In genomic region chr12:50043854-50044253, GRCh38 we compare ENCODE assay signal across 18 cellular contexts. TPM values are rescaled to one million over a fixed set of nuclear protein-coding genes. Genes with fewer than 3 reads are reported as not detected.
DNase-seq lines count a peak whose midpoint lies in the region; ATAC-seq lines count a peak whose summit lies in the region.
"Had no signal": no experiment of that assay in that cellular context is flagged by ENCODE, and none has a peak within 500 bp of the region (broad histone marks: within the 10 kb centered on the region; RNA-seq: fewer than 3 reads in every experiment).

No MANE protein-coding gene starts in this region.

- peak overlapping the region; percentile 46 for H3K27ac Mint-ChIP-seq in activated CD4-positive, alpha-beta T cell treated with anti-CD3 and anti-CD28 coated beads, Interleukin-2, amount 10 ng/mL, durations not matched to agents 24 days and 14 days
- no peak overlapping the region for H3K27ac Mint-ChIP-seq in activated CD4-positive, alpha-beta T cell treated with anti-CD3 and anti-CD28 coated beads, Interleukin-2, amount 10 ng/mL, durations not matched to agents 7 days and 5 days
- H3K27ac Mint-ChIP-seq in activated T-cell treated with anti-CD3 and anti-CD28 coated beads, Interleukin-2, amount 50 U/mL, for 72 hours: no peak overlapping the region
- H3K27ac Mint-ChIP-seq: CD4-positive, alpha-beta memory T cell had no signal

- H3K9ac ChIP-seq in neuronal stem cell (ENCODE audit: low read depth, low read length, poor library complexity): no peak overlapping the region

- H2BK5ac ChIP-seq in neuronal stem cell (ENCODE audit: low read length): no peak overlapping the region

- no peak overlapping the region for H2AK5ac ChIP-seq in neuronal stem cell (ENCODE audit: low read depth, low read length)

- H3K4me1 Mint-ChIP-seq in activated CD4-positive, alpha-beta T cell treated with anti-CD3 and anti-CD28 coated beads, Interleukin-2, amount 10 ng/mL, durations not matched to agents 24 days and 14 days: peaks cover 35% of the 10 kb centered on the region
- peaks cover 8% of the 10 kb centered on the region for H3K4me1 Mint-ChIP-seq in activated CD4-positive, alpha-beta T cell treated with anti-CD3 and anti-CD28 coated beads, Interleukin-2, amount 10 ng/mL, durations not matched to agents 7 days and 5 days
- H3K4me1 Mint-ChIP-seq in activated T-cell treated with anti-CD3 and anti-CD28 coated beads, Interleukin-2, amount 50 U/mL, for 72 hours (ENCODE audit: low read depth): peaks cover 37% of the 10 kb centered on the region

- no peak overlapping the region for H2BK12ac ChIP-seq in neuronal stem cell (ENCODE audit: low read length)

- H3K27ac ChIP-seq in neuronal stem cell (replicated peaks; ENCODE audit: low read length): no peak overlapping the region
- H3K27ac ChIP-seq: Peyer's patch had no signal

- WGBS in neuronal stem cell (ENCODE audit: extremely low coverage in 2 of 2, insufficient read length in 2 of 2, insufficient replicate concordance in 1 of 2), 2 donors: no CpG with 5 or more reads among the region's 6 CpGs

- H3K4me3 Mint-ChIP-seq in activated CD4-positive, alpha-beta T cell treated with anti-CD3 and anti-CD28 coated beads, Interleukin-2, amount 10 ng/mL, durations not matched to agents 24 days and 14 days: peak overlapping the region; percentile 16
- no peak overlapping the region for H3K4me3 Mint-ChIP-seq in activated CD4-positive, alpha-beta T cell treated with anti-CD3 and anti-CD28 coated beads, Interleukin-2, amount 10 ng/mL, durations not matched to agents 7 days and 5 days
- H3K4me3 Mint-ChIP-seq in activated T-cell treated with anti-CD3 and anti-CD28 coated beads, Interleukin-2, amount 50 U/mL, for 72 hours: peak overlapping the region in 1 of 2 donors; percentile 13
- H3K4me3 Mint-ChIP-seq: CD4-positive, alpha-beta memory T cell had no signal

- H3K36me3 Mint-ChIP-seq in activated CD4-positive, alpha-beta T cell treated with anti-CD3 and anti-CD28 coated beads, Interleukin-2, amount 10 ng/mL, durations not matched to agents 24 days and 14 days (ENCODE audit: low read depth): no peaks in the 10 kb centered on the region
- H3K36me3 Mint-ChIP-seq in activated CD4-positive, alpha-beta T cell treated with anti-CD3 and anti-CD28 coated beads, Interleukin-2, amount 10 ng/mL, durations not matched to agents 7 days and 5 days (ENCODE audit: low read depth): no peaks in the 10 kb centered on the region
- H3K36me3 Mint-ChIP-seq in activated T-cell treated with anti-CD3 and anti-CD28 coated beads, Interleukin-2, amount 50 U/mL, for 72 hours (ENCODE audit: insufficient read depth in 2 of 2): no peaks in the 10 kb centered on the region
- H3K36me3 Mint-ChIP-seq: CD4-positive, alpha-beta memory T cell had no signal

- H3K36me3 ChIP-seq in neuronal stem cell (replicated peaks in 1 of 2; ENCODE audit: control insufficient read depth in 2 of 2, insufficient read depth in 2 of 2, low read length in 2 of 2): no peaks in the 10 kb centered on the region
- H3K36me3 ChIP-seq: Peyer's patch had no signal

- H4K91ac ChIP-seq in neuronal stem cell (ENCODE audit: low read depth, low read length, poor library complexity): no peak overlapping the region

- H3K4ac ChIP-seq in neuronal stem cell (ENCODE audit: low read length): no peak overlapping the region

- ATAC-seq in activated T-cell treated with anti-CD3 and anti-CD28 coated beads, Interleukin-2, amount 50 U/mL, for 72 hours (replicated peaks in 1 of 2): peak; percentile 66 to 73
- ATAC-seq in HG02798 (IDR thresholded peaks at IDR 0.05; ENCODE audit: poor library complexity, unreplicated experiment): no peak
- ATAC-seq: Right ventricle myocardium inferior had no signal

- H3K23ac ChIP-seq in neuronal stem cell (ENCODE audit: low read depth, low read length, poor library complexity): no peak overlapping the region

- H3K4me1 ChIP-seq in neuronal stem cell (ENCODE audit: control insufficient read depth in 2 of 2, insufficient read depth in 1 of 2, low read depth in 1 of 2, low read length in 2 of 2): peaks cover 0 to 3% of the 10 kb centered on the region in 2 donors
- H3K4me1 ChIP-seq: Peyer's patch had no signal

- POLR2A ChIA-PET in activated CD4-positive, alpha-beta T cell treated with anti-CD3 and anti-CD28 coated beads, Interleukin-2, amount 10 ng/mL, durations not matched to agents 7 days and 5 days (lab: Charles Lee): no interaction called here

- H3K9me3 Mint-ChIP-seq in activated CD4-positive, alpha-beta T cell treated with anti-CD3 and anti-CD28 coated beads, Interleukin-2, amount 10 ng/mL, durations not matched to agents 24 days and 14 days: no peaks in the 10 kb centered on the region
- no peaks in the 10 kb centered on the region for H3K9me3 Mint-ChIP-seq in activated CD4-positive, alpha-beta T cell treated with anti-CD3 and anti-CD28 coated beads, Interleukin-2, amount 10 ng/mL, durations not matched to agents 7 days and 5 days
- no peaks in the 10 kb centered on the region for H3K9me3 Mint-ChIP-seq in activated T-cell treated with anti-CD3 and anti-CD28 coated beads, Interleukin-2, amount 50 U/mL, for 72 hours
- H3K9me3 Mint-ChIP-seq: CD4-positive, alpha-beta memory T cell had no signal

- H3K27me3 ChIP-seq in neuronal stem cell (ENCODE audit: control insufficient read depth in 3 of 3, insufficient read depth in 3 of 3, low read depth in 1 of 3, low read length in 3 of 3): peaks cover 0 to 21% (median 0%) of the 10 kb centered on the region in 3 experiments
- H3K27me3 ChIP-seq: Peyer's patch had no signal

- no peak overlapping the region for H3K4me2 ChIP-seq in neuronal stem cell (ENCODE audit: insufficient read depth, low read length, poor library complexity, severe bottlenecking)

- no peak overlapping the region for H4K8ac ChIP-seq in neuronal stem cell (ENCODE audit: low read depth, low read length)

- DNase-seq in activated CD4-positive, alpha-beta T cell treated with anti-CD3 and anti-CD28 coated beads, Interleukin-2, amount 10 ng/mL, durations not matched to agents 24 days and 14 days: no peak
- DNase-seq in activated CD4-positive, alpha-beta T cell treated with anti-CD3 and anti-CD28 coated beads, Interleukin-2, amount 10 ng/mL, durations not matched to agents 7 days and 5 days: no peak
- DNase-seq in Daoy (ENCODE audit: low read depth) (peak; percentile 29), neuronal stem cell (ENCODE audit: low spot score) (no peak), cardiac septum (ENCODE audit: low spot score) (no peak), NCI-H345 (lab: John Stamatoyannopoulos, UW) (no peak)
- DNase-seq in activated T-cell treated with anti-CD3 and anti-CD28 coated beads, Interleukin-2, amount 50 U/mL, for 72 hours: peak in 1 of 2 donors; percentile 22
- DNase-seq: CD4-positive, alpha-beta memory T cell; DMS153; GF-D8; NCI-H1092 treated with DMSO at 0.1 percent for 48 hours; NCI-H2081 treated with DMSO at 0.1 percent for 48 hours; NCI-H510A; NCI-H748 treated with DMSO at 0.1 percent for 48 hours; NK-92 treated with Interleukin-12 subunit alpha and Interleukin-12 subunit beta, amount 100 ng/mL, for 24 hours had no signal

- no peak overlapping the region for H3K18ac ChIP-seq in neuronal stem cell (ENCODE audit: low read length)

- peaks cover 15% of the 10 kb centered on the region for H3K27me3 Mint-ChIP-seq in activated CD4-positive, alpha-beta T cell treated with anti-CD3 and anti-CD28 coated beads, Interleukin-2, amount 10 ng/mL, durations not matched to agents 24 days and 14 days
- H3K27me3 Mint-ChIP-seq in activated CD4-positive, alpha-beta T cell treated with anti-CD3 and anti-CD28 coated beads, Interleukin-2, amount 10 ng/mL, durations not matched to agents 7 days and 5 days: no peaks in the 10 kb centered on the region
- no peaks in the 10 kb centered on the region for H3K27me3 Mint-ChIP-seq in activated T-cell treated with anti-CD3 and anti-CD28 coated beads, Interleukin-2, amount 50 U/mL, for 72 hours (ENCODE audit: low read depth)

- H2BK15ac ChIP-seq in neuronal stem cell (ENCODE audit: low read length): no peak overlapping the region

- H2AFZ ChIP-seq in neuronal stem cell (ENCODE audit: low read length): peak overlapping the region; percentile 9

- CTCF ChIA-PET in activated CD4-positive, alpha-beta T cell treated with anti-CD3 and anti-CD28 coated beads, Interleukin-2, amount 10 ng/mL, durations not matched to agents 7 days and 5 days (lab: Charles Lee): interaction anchor here (1.0 to 2.4 kb wide), 4 partner anchors 10 to 96 kb away, joined by 3 to 8 read pairs (median 4); no protein-coding TSS in a partner anchor

- intact Hi-C loops in activated CD4-positive, alpha-beta T cell treated with anti-CD3 and anti-CD28 coated beads, Interleukin-2, amount 10 ng/mL, durations not matched to agents 24 days and 14 days (cut with micrococcal nuclease): no loop called here
- intact Hi-C loops in cardiac septum (cut with DNase I): no loop called here

- H3K79me1 ChIP-seq in neuronal stem cell (ENCODE audit: low read depth, low read length): no peaks in the 10 kb centered on the region

- H3K4me3 ChIP-seq in neuronal stem cell (ENCODE audit: low read length in 2 of 2): no peak overlapping the region
- H3K4me3 ChIP-seq: Peyer's patch had no signal

- no peak overlapping the region for H2BK120ac ChIP-seq in neuronal stem cell (ENCODE audit: low read depth, low read length)

- no peak overlapping the region for H3K14ac ChIP-seq in neuronal stem cell (ENCODE audit: low read length)

- H3K9me3 ChIP-seq in neuronal stem cell (replicated peaks in 1 of 2; ENCODE audit: control insufficient read depth in 2 of 2, insufficient read depth in 1 of 2, low read depth in 1 of 2, low read length in 2 of 2): no peaks in the 10 kb centered on the region
- H3K9me3 ChIP-seq: Peyer's patch had no signal

RNA-seq across cellular contexts. Expression of gene ASIC1, which starts 13.5 kb away (rescaled TPM):
- total RNA-seq in activated CD4-positive, alpha-beta T cell treated with anti-CD3 and anti-CD28 coated beads, Interleukin-2, amount 10 ng/mL, durations not matched to agents 24 days and 14 days: 17.6 and 19.7 TPM in 2 replicates
- 10 to 100 TPM in 1 of 2 experiments, 1 to 10 TPM in 1; 8.7 to 10.1 TPM for total RNA-seq in activated CD4-positive, alpha-beta T cell treated with anti-CD3 and anti-CD28 coated beads, Interleukin-2, amount 10 ng/mL, durations not matched to agents 7 days and 5 days
- not detected in 2 replicates for total RNA-seq in Daoy (2014; rRNA removed; shearing (Covaris generic))
- total RNA-seq in activated T-cell treated with anti-CD3 and anti-CD28 coated beads, Interleukin-2, amount 50 U/mL, for 72 hours: 10 to 100 TPM in 1 of 2 donors, 1 to 10 TPM in 1; 5.8 to 12.4 TPM
- 15.9 TPM for polyA plus RNA-seq in neuronal stem cell (2013, experiment 1 of 2)
- polyA plus RNA-seq in neuronal stem cell (2013, experiment 2 of 2): 15.8 TPM
- 0.30 TPM for total RNA-seq in cardiac septum
- polyA plus RNA-seq: CD4-positive, alpha-beta memory T cell had no signal

RNA-seq across cellular contexts. Expression of gene RACGAP1, which starts 18.6 kb away (rescaled TPM):
- total RNA-seq in activated CD4-positive, alpha-beta T cell treated with anti-CD3 and anti-CD28 coated beads, Interleukin-2, amount 10 ng/mL, durations not matched to agents 24 days and 14 days: 71.2 and 71.6 TPM in 2 replicates
- total RNA-seq in activated CD4-positive, alpha-beta T cell treated with anti-CD3 and anti-CD28 coated beads, Interleukin-2, amount 10 ng/mL, durations not matched to agents 7 days and 5 days: 100 to 1,000 TPM; 177 to 183 TPM
- total RNA-seq in Daoy (2014; rRNA removed; shearing (Covaris generic)): 223 and 292 TPM in 2 replicates
- total RNA-seq in activated T-cell treated with anti-CD3 and anti-CD28 coated beads, Interleukin-2, amount 50 U/mL, for 72 hours: 100 to 1,000 TPM; 121 to 150 TPM
- 60.2 TPM for polyA plus RNA-seq in neuronal stem cell (2013, experiment 1 of 2)
- polyA plus RNA-seq in neuronal stem cell (2013, experiment 2 of 2): 61.2 TPM
- total RNA-seq in cardiac septum: 2.6 TPM

RNA-seq across cellular contexts. Expression of gene SMARCD1, which starts 41.3 kb away (rescaled TPM):
- total RNA-seq in activated CD4-positive, alpha-beta T cell treated with anti-CD3 and anti-CD28 coated beads, Interleukin-2, amount 10 ng/mL, durations not matched to agents 24 days and 14 days: 73.1 and 82.5 TPM in 2 replicates
- 10 to 100 TPM; 62.3 to 88.6 TPM for total RNA-seq in activated CD4-positive, alpha-beta T cell treated with anti-CD3 and anti-CD28 coated beads, Interleukin-2, amount 10 ng/mL, durations not matched to agents 7 days and 5 days
- 79.4 and 98.4 TPM in 2 replicates for total RNA-seq in Daoy (2014; rRNA removed; shearing (Covaris generic))
- 100 to 1,000 TPM in 1 of 2 donors, 10 to 100 TPM in 1; 91.0 to 111 TPM for total RNA-seq in activated T-cell treated with anti-CD3 and anti-CD28 coated beads, Interleukin-2, amount 50 U/mL, for 72 hours
- polyA plus RNA-seq in neuronal stem cell (2013, experiment 1 of 2): 125 TPM
- polyA plus RNA-seq in neuronal stem cell (2013, experiment 2 of 2): 122 TPM
- total RNA-seq in cardiac septum: 20.5 TPM

RNA-seq across cellular contexts. Expression of gene GPD1, which starts 60.0 kb away (rescaled TPM):
- 0.62 and 0.91 TPM in 2 replicates for total RNA-seq in activated CD4-positive, alpha-beta T cell treated with anti-CD3 and anti-CD28 coated beads, Interleukin-2, amount 10 ng/mL, durations not matched to agents 24 days and 14 days
- under 1 TPM; 0.25 to 0.37 TPM for total RNA-seq in activated CD4-positive, alpha-beta T cell treated with anti-CD3 and anti-CD28 coated beads, Interleukin-2, amount 10 ng/mL, durations not matched to agents 7 days and 5 days
- 0.29 TPM in 1 of 2 replicates, not detected in the other for total RNA-seq in Daoy (2014; rRNA removed; shearing (Covaris generic))
- total RNA-seq in activated T-cell treated with anti-CD3 and anti-CD28 coated beads, Interleukin-2, amount 50 U/mL, for 72 hours: 1 to 10 TPM; 1.6 to 3.5 TPM
- polyA plus RNA-seq in neuronal stem cell (2013, experiment 1 of 2): 0.03 TPM
- polyA plus RNA-seq in neuronal stem cell (2013, experiment 2 of 2): 0.03 TPM
- total RNA-seq in cardiac septum: 5.1 TPM
- polyA plus RNA-seq: CD4-positive, alpha-beta memory T cell had no signal

Comparison
In these comparisons a context has a peak if more than half of its experiments do, and no peak if none do; other contexts are left out.
1. RNA of gene RACGAP1, which starts 18.6 kb away (total RNA-seq): 223 to 292 TPM in Daoy, 177 to 183 TPM in activated CD4-positive, alpha-beta T cell treated with anti-CD3 and anti-CD28 coated beads, Interleukin-2, amount 10 ng/mL, durations not matched to agents 7 days and 5 days, 121 to 150 TPM in activated T-cell treated with anti-CD3 and anti-CD28 coated beads, Interleukin-2, amount 50 U/mL, for 72 hours and 71.2 to 71.6 TPM in activated CD4-positive, alpha-beta T cell treated with anti-CD3 and anti-CD28 coated beads, Interleukin-2, amount 10 ng/mL, durations not matched to agents 24 days and 14 days; 2.6 TPM in cardiac septum (single experiment); every median in the first group is over 10 times any median in the second.